Comparison of ENCODE assay signal across 35 cellular contexts in the genomic region with DNA sequence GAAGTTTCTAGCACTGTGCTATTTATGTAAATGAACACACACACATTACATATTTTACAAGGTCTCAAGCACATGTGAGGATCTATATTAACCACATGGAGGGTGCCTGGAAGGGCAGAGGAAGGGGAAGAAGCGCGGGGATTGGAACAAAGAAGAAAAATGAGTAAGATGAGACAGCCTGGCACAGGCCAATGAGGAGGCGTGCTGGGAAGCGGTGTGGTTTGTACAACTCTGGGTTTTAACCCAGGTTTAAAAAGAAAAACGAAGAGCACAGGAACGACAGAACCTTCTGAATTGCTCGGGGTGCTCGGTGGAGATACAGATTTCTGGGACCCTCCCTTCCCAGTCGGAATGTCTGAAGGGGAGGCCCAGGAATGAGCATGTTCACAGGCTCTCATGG. TPM values are rescaled to one million over a fixed set of nuclear protein-coding genes. Genes with fewer than 3 reads are reported as not detected.
"Had no signal": no experiment of that assay in that cellular context is flagged by ENCODE, and none has a peak within 500 bp of the region (broad histone marks: within the 10 kb centered on the region; RNA-seq: fewer than 3 reads in every experiment).

No MANE protein-coding gene starts in this region.

- H3K4me3 Mint-ChIP-seq: activated CD4-positive, alpha-beta memory T cell treated with anti-CD3 and anti-CD28 coated beads for 36 hours; activated naive CD4-positive, alpha-beta T cell treated with anti-CD3 and anti-CD28 coated beads for 36 hours; activated naive CD8-positive, alpha-beta T cell treated with anti-CD3 and anti-CD28 coated beads for 36 hours; activated T-helper 1 cell treated with anti-CD3 and anti-CD28 coated beads, Interleukin-12 subunit alpha, Interleukin-12 subunit beta, Interleukin-2, Interleukin-4 antibody, amounts not matched to agents 30 ng/mL and 10 ng/mL and 1 ng/mL, durations not matched to agents 14 hours and 24 hours and 36 hours; effector memory CD8-positive, alpha-beta T cell; natural killer cell; T-helper 1 cell treated with Interleukin-12 subunit alpha and Interleukin-12 subunit beta and Interleukin-4 antibody, amounts not matched to agents 30 μg/mL and 1 μg/mL, for 36 hours had no signal

- H3K9me3 ChIP-seq: adrenal gland, heart right ventricle, left lung, lower lobe of right lung, neutrophil, pancreas, prostate gland, sigmoid colon, suprapubic skin, tibial artery had no signal

- H3K36me3 Mint-ChIP-seq: activated CD4-positive, alpha-beta memory T cell treated with anti-CD3 and anti-CD28 coated beads for 36 hours; activated naive CD8-positive, alpha-beta T cell treated with anti-CD3 and anti-CD28 coated beads for 36 hours; natural killer cell had no signal

- H3K4me1 Mint-ChIP-seq: activated naive CD8-positive, alpha-beta T cell treated with anti-CD3 and anti-CD28 coated beads for 36 hours; natural killer cell had no signal

- H3K27ac ChIP-seq: adrenal gland, brain microvascular endothelial cell, foreskin keratinocyte, heart right ventricle, left lung, lower lobe of right lung, neutrophil, pancreas, prostate gland, sigmoid colon, suprapubic skin, tibial artery, WERI-Rb-1 had no signal

- H3K4me1 ChIP-seq: adrenal gland, pancreas, prostate gland had no signal

- H3K4me3 ChIP-seq: adrenal gland, heart right ventricle, left lung, lower lobe of right lung, pancreas, prostate gland, sigmoid colon, suprapubic skin, tibial artery had no signal

- DNase-seq: activated CD4-positive, alpha-beta memory T cell treated with anti-CD3 and anti-CD28 coated beads for 36 hours; activated CD4-positive, alpha-beta T cell treated with anti-CD3 and anti-CD28 coated beads for 48 hours; activated CD8-positive, alpha-beta memory T cell treated with anti-CD3 and anti-CD28 coated beads, Interleukin-2, amount 50 U/mL, for 4 hours; activated effector memory CD4-positive, alpha-beta T cell treated with anti-CD3 and anti-CD28 coated beads, Interleukin-2, amount 50 U/mL, for 16 hours; activated naive CD4-positive, alpha-beta T cell treated with anti-CD3 and anti-CD28 coated beads for 36 hours; activated naive CD8-positive, alpha-beta T cell treated with anti-CD3 and anti-CD28 coated beads for 36 hours; activated T-cell treated with anti-CD3 and anti-CD28 coated beads, Interleukin-2, amount 50 U/mL, for 1 hour; adrenal gland; aorta; brain microvascular endothelial cell; cortex of kidney; effector memory CD8-positive, alpha-beta T cell; foreskin keratinocyte; heart right ventricle; left lung; lower lobe of right lung; mesenchymal stem cell; natural killer cell; pancreas; retina; sigmoid colon; small intestine; stimulated activated naive CD4-positive, alpha-beta T cell; SW 1271; T-helper 9 cell; tibial artery; WERI-Rb-1 had no signal

- ATAC-seq: activated CD4-positive, CD25-positive, alpha-beta regulatory T cell treated with anti-CD3 and anti-CD28 coated beads, Interleukin-2, amount 50 U/mL, for 24 hours; effector memory CD8-positive, alpha-beta T cell; foreskin keratinocyte; heart right ventricle; left lung; lower lobe of right lung; pancreas had no signal

- H3K27ac Mint-ChIP-seq: activated CD4-positive, alpha-beta memory T cell treated with anti-CD3 and anti-CD28 coated beads for 36 hours; activated naive CD4-positive, alpha-beta T cell treated with anti-CD3 and anti-CD28 coated beads for 36 hours; activated naive CD8-positive, alpha-beta T cell treated with anti-CD3 and anti-CD28 coated beads for 36 hours; activated T-helper 1 cell treated with anti-CD3 and anti-CD28 coated beads, Interleukin-12 subunit alpha, Interleukin-12 subunit beta, Interleukin-2, Interleukin-4 antibody, amounts not matched to agents 30 ng/mL and 10 ng/mL and 1 ng/mL, durations not matched to agents 14 hours and 24 hours and 36 hours; effector memory CD8-positive, alpha-beta T cell; natural killer cell; T-helper 1 cell treated with Interleukin-12 subunit alpha and Interleukin-12 subunit beta and Interleukin-4 antibody, amounts not matched to agents 30 μg/mL and 1 μg/mL, for 36 hours had no signal

- FAIRE-seq: endothelial cell of umbilical vein, islet of Langerhans, pancreas, small intestine had no signal

- H3K27me3 ChIP-seq: brain microvascular endothelial cell, foreskin keratinocyte had no signal

- H3K9me3 Mint-ChIP-seq: activated CD4-positive, alpha-beta memory T cell treated with anti-CD3 and anti-CD28 coated beads for 36 hours; activated naive CD4-positive, alpha-beta T cell treated with anti-CD3 and anti-CD28 coated beads for 36 hours; activated naive CD8-positive, alpha-beta T cell treated with anti-CD3 and anti-CD28 coated beads for 36 hours; activated T-helper 1 cell treated with anti-CD3 and anti-CD28 coated beads, Interleukin-12 subunit alpha, Interleukin-12 subunit beta, Interleukin-2, Interleukin-4 antibody, amounts not matched to agents 30 ng/mL and 10 ng/mL and 1 ng/mL, durations not matched to agents 14 hours and 24 hours and 36 hours; effector memory CD8-positive, alpha-beta T cell; natural killer cell; T-helper 1 cell treated with Interleukin-12 subunit alpha and Interleukin-12 subunit beta and Interleukin-4 antibody, amounts not matched to agents 30 μg/mL and 1 μg/mL, for 36 hours had no signal

- H3K36me3 ChIP-seq: adrenal gland, heart right ventricle, left lung, lower lobe of right lung, neutrophil, pancreas, prostate gland, sigmoid colon, suprapubic skin, tibial artery, WERI-Rb-1 had no signal

RNA-seq across cellular contexts. Expression of a gene that starts 5.6 kb away (rescaled TPM):
- total RNA-seq: lower lobe of right lung, natural killer cell had no signal
